ENCODE assay signal across 13 cellular contexts in genomic region chr15:75775296-75776074, GRCh38.
DNase-seq lines count a peak whose midpoint lies in the region; ATAC-seq lines count a peak whose summit lies in the region.
"Had no signal": no experiment of that assay in that cellular context is flagged by ENCODE, and none has a peak within 500 bp of the region (broad histone marks: within the 10 kb centered on the region; RNA-seq: fewer than 3 reads in every experiment).

No MANE protein-coding gene starts in this region.

- peak overlapping the region; percentile 68 for H3K27ac Mint-ChIP-seq in activated T-helper 17 cell treated with anti-CD3 and anti-CD28 coated beads, Interleukin-2, amount 50 U/mL, for 72 hours
- H3K27ac Mint-ChIP-seq: activated naive CD4-positive, alpha-beta T cell treated with anti-CD3 and anti-CD28 coated beads for 36 hours had no signal

- ATAC-seq in activated T-helper 17 cell treated with anti-CD3 and anti-CD28 coated beads, Interleukin-2, amount 50 U/mL, for 72 hours (replicated peaks) = no peak
- ATAC-seq in HG03108 (IDR thresholded peaks at IDR 0.05; ENCODE audit: unreplicated experiment) = no peak
- ATAC-seq: activated CD4-positive, CD25-positive, alpha-beta regulatory T cell treated with anti-CD3 and anti-CD28 coated beads, Interleukin-2, amount 50 U/mL, for 24 hours had no signal

- H3K9me3 ChIP-seq in MG63 = no peaks in the 10 kb centered on the region
- H3K9me3 ChIP-seq in skeletal muscle satellite cell (replicated peaks; ENCODE audit: low read length) = no peaks in the 10 kb centered on the region
- H3K9me3 ChIP-seq: thyroid gland had no signal

- peaks cover 14% of the 10 kb centered on the region for H3K4me1 Mint-ChIP-seq in activated T-helper 17 cell treated with anti-CD3 and anti-CD28 coated beads, Interleukin-2, amount 50 U/mL, for 72 hours

- H3K4me1 ChIP-seq in skeletal muscle satellite cell (ENCODE audit: control insufficient read depth, insufficient read depth, low read length) = peaks cover 26% of the 10 kb centered on the region
- H3K4me1 ChIP-seq: thyroid gland had no signal

- in situ Hi-C loops in KBM-7 (cut with MboI; ENCODE audit: low pct_unique_long_range_greater_than_20kb, low sequenced_read_pairs) = no loop called here

- no peaks in the 10 kb centered on the region for H3K36me3 Mint-ChIP-seq in activated T-helper 17 cell treated with anti-CD3 and anti-CD28 coated beads, Interleukin-2, amount 50 U/mL, for 72 hours (ENCODE audit: low read depth)

- H3K9me3 Mint-ChIP-seq in activated T-helper 17 cell treated with anti-CD3 and anti-CD28 coated beads, Interleukin-2, amount 50 U/mL, for 72 hours = no peaks in the 10 kb centered on the region
- H3K9me3 Mint-ChIP-seq: activated naive CD4-positive, alpha-beta T cell treated with anti-CD3 and anti-CD28 coated beads for 36 hours had no signal

- H3K36me3 ChIP-seq in MG63 (no peaks in the 10 kb centered on the region), skeletal muscle satellite cell (ENCODE audit: insufficient read depth, low read length) (no peaks in the 10 kb centered on the region)
- H3K36me3 ChIP-seq: thyroid gland had no signal

- peak overlapping the region; percentile 35 for H3K4me2 ChIP-seq in skeletal muscle satellite cell (ENCODE audit: low read length)

- no peaks in the 10 kb centered on the region for H3K27me3 Mint-ChIP-seq in activated T-helper 17 cell treated with anti-CD3 and anti-CD28 coated beads, Interleukin-2, amount 50 U/mL, for 72 hours

- no peak overlapping the region for H3K9ac ChIP-seq in skeletal muscle satellite cell (ENCODE audit: low read depth, low read length)

- no peaks in the 10 kb centered on the region for H3K27me3 ChIP-seq in MG63
- no peaks in the 10 kb centered on the region for H3K27me3 ChIP-seq in skeletal muscle satellite cell (ENCODE audit: control insufficient read depth, insufficient read depth, low read length)
- H3K27me3 ChIP-seq: thyroid gland had no signal

- H3K4me3 Mint-ChIP-seq in activated T-helper 17 cell treated with anti-CD3 and anti-CD28 coated beads, Interleukin-2, amount 50 U/mL, for 72 hours = no peak overlapping the region
- H3K4me3 Mint-ChIP-seq: activated naive CD4-positive, alpha-beta T cell treated with anti-CD3 and anti-CD28 coated beads for 36 hours had no signal

- DNase-seq in SIG-M5 treated with dmso at 0.1 percent for 504 hours (lab: John Stamatoyannopoulos, UW; ENCODE audit: unreplicated experiment) (peak; percentile 9), SIG-M5 (lab: John Stamatoyannopoulos, UW) (no peak), MG63 (peak; percentile 9), KBM-7 (no peak), NCI-H1092 treated with DMSO at 0.1 percent for 48 hours (lab: John Stamatoyannopoulos, UW) (no peak)
- DNase-seq: activated naive CD4-positive, alpha-beta T cell treated with anti-CD3 and anti-CD28 coated beads for 36 hours; GDM1; NCI-H1930; thyroid gland had no signal

- H3K4me3 ChIP-seq in MG63 (no peak overlapping the region), skeletal muscle satellite cell (ENCODE audit: low read length) (peak overlapping the region; percentile 29)
- H3K4me3 ChIP-seq: thyroid gland had no signal

Comparison
In these comparisons a context has a peak if more than half of its experiments do, and no peak if none do; other contexts are left out.
1. DNase-seq: peak in SIG-M5 treated with dmso at 0.1 percent for 504 hours (single experiment) and MG63 (single experiment); none in SIG-M5 (single experiment), KBM-7 (single experiment) and NCI-H1092 treated with DMSO at 0.1 percent for 48 hours (single experiment).